Comparison of ENCODE assay signal across 2 cellular contexts in genomic region chr11:14424096-14424495, GRCh38.
A peak's percentile ranks its signal among the peaks of the same experiment; 100 is the strongest.
TF ChIP-seq lines count a peak whose summit lies in the region.

No MANE protein-coding gene starts in this region.

TF ChIP-seq in SK-N-SH, 30 proteins besides CTCF, POLR2A, EP300 and RAD21 (continued from another document):
- TF ChIP-seq RXRA (IDR thresholded peaks at IDR 0.05; ENCODE audit: borderline replicate concordance, low read depth) (no peak), USF2 (IDR thresholded peaks at IDR 0.05; ENCODE audit: borderline replicate concordance, low read depth, low read length) (no peak), SMC3 (IDR thresholded peaks at IDR 0.05; ENCODE audit: low read depth, low read length) (no peak), MEF2A (IDR thresholded peaks at IDR 0.05; ENCODE audit: borderline replicate concordance, low read depth) (no peak), JUND (IDR thresholded peaks at IDR 0.05) (peak; percentile 19; the same call in 1 of the 2 replicates)
- TF ChIP-seq, protein P1, sequence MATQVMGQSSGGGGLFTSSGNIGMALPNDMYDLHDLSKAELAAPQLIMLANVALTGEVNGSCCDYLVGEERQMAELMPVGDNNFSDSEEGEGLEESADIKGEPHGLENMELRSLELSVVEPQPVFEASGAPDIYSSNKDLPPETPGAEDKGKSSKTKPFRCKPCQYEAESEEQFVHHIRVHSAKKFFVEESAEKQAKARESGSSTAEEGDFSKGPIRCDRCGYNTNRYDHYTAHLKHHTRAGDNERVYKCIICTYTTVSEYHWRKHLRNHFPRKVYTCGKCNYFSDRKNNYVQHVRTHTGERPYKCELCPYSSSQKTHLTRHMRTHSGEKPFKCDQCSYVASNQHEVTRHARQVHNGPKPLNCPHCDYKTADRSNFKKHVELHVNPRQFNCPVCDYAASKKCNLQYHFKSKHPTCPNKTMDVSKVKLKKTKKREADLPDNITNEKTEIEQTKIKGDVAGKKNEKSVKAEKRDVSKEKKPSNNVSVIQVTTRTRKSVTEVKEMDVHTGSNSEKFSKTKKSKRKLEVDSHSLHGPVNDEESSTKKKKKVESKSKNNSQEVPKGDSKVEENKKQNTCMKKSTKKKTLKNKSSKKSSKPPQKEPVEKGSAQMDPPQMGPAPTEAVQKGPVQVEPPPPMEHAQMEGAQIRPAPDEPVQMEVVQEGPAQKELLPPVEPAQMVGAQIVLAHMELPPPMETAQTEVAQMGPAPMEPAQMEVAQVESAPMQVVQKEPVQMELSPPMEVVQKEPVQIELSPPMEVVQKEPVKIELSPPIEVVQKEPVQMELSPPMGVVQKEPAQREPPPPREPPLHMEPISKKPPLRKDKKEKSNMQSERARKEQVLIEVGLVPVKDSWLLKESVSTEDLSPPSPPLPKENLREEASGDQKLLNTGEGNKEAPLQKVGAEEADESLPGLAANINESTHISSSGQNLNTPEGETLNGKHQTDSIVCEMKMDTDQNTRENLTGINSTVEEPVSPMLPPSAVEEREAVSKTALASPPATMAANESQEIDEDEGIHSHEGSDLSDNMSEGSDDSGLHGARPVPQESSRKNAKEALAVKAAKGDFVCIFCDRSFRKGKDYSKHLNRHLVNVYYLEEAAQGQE (IDR thresholded peaks at IDR 0.05; ENCODE audit: low read depth, low read length), result no peak
- TF ChIP-seq, protein P2, sequence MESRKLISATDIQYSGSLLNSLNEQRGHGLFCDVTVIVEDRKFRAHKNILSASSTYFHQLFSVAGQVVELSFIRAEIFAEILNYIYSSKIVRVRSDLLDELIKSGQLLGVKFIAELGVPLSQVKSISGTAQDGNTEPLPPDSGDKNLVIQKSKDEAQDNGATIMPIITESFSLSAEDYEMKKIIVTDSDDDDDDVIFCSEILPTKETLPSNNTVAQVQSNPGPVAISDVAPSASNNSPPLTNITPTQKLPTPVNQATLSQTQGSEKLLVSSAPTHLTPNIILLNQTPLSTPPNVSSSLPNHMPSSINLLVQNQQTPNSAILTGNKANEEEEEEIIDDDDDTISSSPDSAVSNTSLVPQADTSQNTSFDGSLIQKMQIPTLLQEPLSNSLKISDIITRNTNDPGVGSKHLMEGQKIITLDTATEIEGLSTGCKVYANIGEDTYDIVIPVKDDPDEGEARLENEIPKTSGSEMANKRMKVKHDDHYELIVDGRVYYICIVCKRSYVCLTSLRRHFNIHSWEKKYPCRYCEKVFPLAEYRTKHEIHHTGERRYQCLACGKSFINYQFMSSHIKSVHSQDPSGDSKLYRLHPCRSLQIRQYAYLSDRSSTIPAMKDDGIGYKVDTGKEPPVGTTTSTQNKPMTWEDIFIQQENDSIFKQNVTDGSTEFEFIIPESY (IDR thresholded peaks at IDR 0.05; ENCODE audit: borderline replicate concordance, low read depth), result no peak

TF ChIP-seq in SK-N-SH treated with all-trans-retinoic acid at 6 μM for 48 hours, 23 proteins besides CTCF, POLR2A, EP300 and RAD21 (continued from another document):
- no peak for TF ChIP-seq ZFP30 (CRISPR knock-in tag; IDR thresholded peaks at IDR 0.05)
- TF ChIP-seq PPARA (CRISPR knock-in tag; IDR thresholded peaks at IDR 0.05; ENCODE audit: borderline replicate concordance), result no peak
- TF ChIP-seq RARB (CRISPR knock-in tag; IDR thresholded peaks at IDR 0.05), result no peak
- no peak for TF ChIP-seq ZNF565 (CRISPR knock-in tag; conservative IDR thresholded peaks at IDR 0.05; ENCODE audit: low read depth)
- no peak for TF ChIP-seq CREB5 (CRISPR knock-in tag; IDR thresholded peaks at IDR 0.05; ENCODE audit: low read depth)
